Comparison of ENCODE assay signal across 15 cellular contexts in the genomic region with DNA sequence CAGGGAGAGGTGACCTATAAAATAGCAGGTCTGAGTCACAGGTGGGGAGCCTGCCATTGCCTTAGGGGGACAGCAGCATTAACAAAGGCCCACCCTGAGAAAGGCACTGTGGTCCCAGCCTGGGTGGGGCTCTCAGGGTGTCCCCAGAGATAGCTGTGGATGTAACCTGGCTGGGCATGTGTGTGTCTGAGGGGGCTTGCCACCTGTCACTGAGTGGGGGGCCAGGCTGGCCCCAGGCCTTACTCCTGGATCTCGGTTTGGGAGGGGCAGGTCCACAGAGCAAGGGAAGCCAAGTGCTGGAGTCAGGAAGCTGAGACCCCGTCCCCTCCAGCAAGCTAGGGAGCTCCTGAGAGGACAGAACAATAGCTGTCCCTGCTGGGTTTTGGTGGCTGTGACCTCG. TPM values are rescaled to one million over a fixed set of nuclear protein-coding genes. Genes with fewer than 3 reads are reported as not detected.
DNase-seq lines count a peak whose midpoint lies in the region; TF ChIP-seq lines count a peak whose summit lies in the region.
"Had no signal": no experiment of that assay in that cellular context is flagged by ENCODE, and none has a peak within 500 bp of the region (broad histone marks: within the 10 kb centered on the region; RNA-seq: fewer than 3 reads in every experiment).

No MANE protein-coding gene starts in this region.

- intact Hi-C loops in ascending aorta (cut with DNase I) = no loop called here

- no peak overlapping the region for H4K91ac ChIP-seq in H9 (ENCODE audit: insufficient read length, low read depth, low read length)
- H4K91ac ChIP-seq in neuronal stem cell (ENCODE audit: low read depth, low read length, poor library complexity) = no peak overlapping the region

- no peak overlapping the region for H3K56ac ChIP-seq in H9 (ENCODE audit: insufficient read length, low read depth, low read length)

- H3K4me3 Mint-ChIP-seq in H9 (no peak overlapping the region), brain (no peak overlapping the region)
- H3K4me3 Mint-ChIP-seq: activated naive CD4-positive, alpha-beta T cell treated with anti-CD3 and anti-CD28 coated beads for 36 hours; neural progenitor cell; stimulated activated naive CD8-positive, alpha-beta T cell treated with anti-CD3 and anti-CD28 coated beads, Interleukin-15, amount 100 ng/mL, for 72 hours; T-helper 17 cell had no signal

- no peak overlapping the region for H3T11ph ChIP-seq in H9 (ENCODE audit: low read length)

- H3K27ac Mint-ChIP-seq in H9 (peak overlapping the region; percentile 78 to 81 (median 81); a peak in 5 of 7 replicates), brain (peak overlapping the region in 3 of 5 experiments; percentile 76 to 94 (median 91))
- H3K27ac Mint-ChIP-seq: activated naive CD4-positive, alpha-beta T cell treated with anti-CD3 and anti-CD28 coated beads for 36 hours; neural progenitor cell; T-helper 17 cell had no signal

- H3K27me3 ChIP-seq in H9 (ENCODE audit: insufficient read depth, low read length) (no peaks in the 10 kb centered on the region), neuronal stem cell (ENCODE audit: control insufficient read depth in 3 of 3, insufficient read depth in 3 of 3, low read depth in 1 of 3, low read length in 3 of 3) (peaks cover 0 to 15% (median 0%) of the 10 kb centered on the region in 3 experiments), ascending aorta (no peaks in the 10 kb centered on the region)
- H3K27me3 ChIP-seq: gastroesophageal sphincter, hepatocyte, neural progenitor cell, tibial artery had no signal

- peaks cover 0 to 3% of the 10 kb centered on the region in 2 experiments; a peak in 1 of 5 replicates for H3K9me3 Mint-ChIP-seq in H9
- H3K9me3 Mint-ChIP-seq in brain = no peaks in the 10 kb centered on the region
- H3K9me3 Mint-ChIP-seq: activated naive CD4-positive, alpha-beta T cell treated with anti-CD3 and anti-CD28 coated beads for 36 hours; neural progenitor cell; stimulated activated naive CD8-positive, alpha-beta T cell treated with anti-CD3 and anti-CD28 coated beads, Interleukin-15, amount 100 ng/mL, for 72 hours had no signal

- H3K4me3 ChIP-seq in neuronal stem cell (ENCODE audit: low read length in 2 of 2) (no peak overlapping the region), ascending aorta (no peak overlapping the region)
- H3K4me3 ChIP-seq: BLaER1 treated with 17β-estradiol and CSF1 and Interleukin-3, amounts not matched to agents 10 nM and 100 nM; gastroesophageal sphincter; hepatocyte; neural progenitor cell; tibial artery had no signal

- H4K5ac ChIP-seq in H9 (ENCODE audit: insufficient read length, low read depth, low read length) = no peak overlapping the region

- no CpG with 5 or more reads among the region's 3 CpGs for WGBS in H9 (ENCODE audit: extremely low coverage, insufficient read length, low lambda C conversion rate)
- WGBS in neuronal stem cell (ENCODE audit: extremely low coverage in 2 of 2, insufficient read length in 2 of 2, insufficient replicate concordance in 1 of 2), 2 donors = no CpG with 5 or more reads among the region's 3 CpGs

- H2AFZ ChIP-seq in H9 (ENCODE audit: low read length) = no peak overlapping the region
- H2AFZ ChIP-seq in neuronal stem cell (ENCODE audit: low read length) = no peak overlapping the region
- H2AFZ ChIP-seq: hepatocyte, neural progenitor cell had no signal

- H3K36me3 ChIP-seq in neuronal stem cell (replicated peaks in 1 of 2; ENCODE audit: control insufficient read depth in 2 of 2, insufficient read depth in 2 of 2, low read length in 2 of 2) = no peaks in the 10 kb centered on the region
- H3K36me3 ChIP-seq in ascending aorta = no peaks in the 10 kb centered on the region
- H3K36me3 ChIP-seq: BLaER1 treated with 17β-estradiol and CSF1 and Interleukin-3, amounts not matched to agents 10 nM and 100 nM; gastroesophageal sphincter; neural progenitor cell; tibial artery had no signal

- H3K4me2 ChIP-seq in H9 (ENCODE audit: insufficient read depth, insufficient read length, low read length) (no peak overlapping the region), neuronal stem cell (ENCODE audit: insufficient read depth, low read length, poor library complexity, severe bottlenecking) (no peak overlapping the region)
- H3K4me2 ChIP-seq: hepatocyte, neural progenitor cell had no signal

- H2BK5ac ChIP-seq in H9 (ENCODE audit: insufficient read length, low read length) (no peak overlapping the region), neuronal stem cell (ENCODE audit: low read length) (no peak overlapping the region)

- no peaks in the 10 kb centered on the region for H3K79me2 ChIP-seq in H9 (ENCODE audit: insufficient read depth, low read length)

- peaks cover 8% of the 10 kb centered on the region; the same call in 1 of the 2 replicates for H3K4me1 ChIP-seq in H9 (ENCODE audit: insufficient read depth, low read length)
- peaks cover 4 to 12% of the 10 kb centered on the region in 2 donors for H3K4me1 ChIP-seq in neuronal stem cell (ENCODE audit: control insufficient read depth in 2 of 2, insufficient read depth in 1 of 2, low read depth in 1 of 2, low read length in 2 of 2)
- peaks cover 0 to 8% of the 10 kb centered on the region in 2 donors for H3K4me1 ChIP-seq in ascending aorta

- H3K79me1 ChIP-seq in H9 (ENCODE audit: insufficient read depth, low read depth, low read length, poor library complexity, severe bottlenecking) (no peaks in the 10 kb centered on the region), neuronal stem cell (ENCODE audit: low read depth, low read length) (no peaks in the 10 kb centered on the region)

- H3K27me3 Mint-ChIP-seq in H9 (ENCODE audit: low read depth) (no peaks in the 10 kb centered on the region; the same call in 1 of the 2 replicates), brain (peaks cover 3% of the 10 kb centered on the region)

- peak overlapping the region; percentile 14 for H3K14ac ChIP-seq in H9 (ENCODE audit: insufficient read depth, low read length)
- H3K14ac ChIP-seq in neuronal stem cell (ENCODE audit: low read length) = no peak overlapping the region

- H4K8ac ChIP-seq in H9 (replicated peaks; ENCODE audit: insufficient read length, low read depth, low read length) = no peak overlapping the region
- H4K8ac ChIP-seq in neuronal stem cell (ENCODE audit: low read depth, low read length) = no peak overlapping the region

- no peaks in the 10 kb centered on the region for H3K23me2 ChIP-seq in H9 (ENCODE audit: insufficient read length, low read depth, low read length, poor library complexity, severe bottlenecking)

- H2BK120ac ChIP-seq in H9 (ENCODE audit: low read depth, low read length, poor library complexity, severe bottlenecking) = no peak overlapping the region
- peak overlapping the region; percentile 90 for H2BK120ac ChIP-seq in neuronal stem cell (ENCODE audit: low read depth, low read length)

- in situ Hi-C loops in G401 (cut with HindIII; ENCODE audit: low sequenced_read_pairs) = no loop called here

- H3K18ac ChIP-seq in H9 (ENCODE audit: insufficient read length, low read depth, low read length) (peak overlapping the region; percentile 46), neuronal stem cell (ENCODE audit: low read length) (peak overlapping the region; percentile 89)

- H2BK15ac ChIP-seq in H9 (ENCODE audit: low read depth, low read length) = no peak overlapping the region
- peak overlapping the region; percentile 59 for H2BK15ac ChIP-seq in neuronal stem cell (ENCODE audit: low read length)

- H4K20me1 ChIP-seq in H9 (ENCODE audit: control insufficient read depth, insufficient read depth, insufficient read length) = no peaks in the 10 kb centered on the region

- DNase-seq in H9 = no peak
- no peak for DNase-seq in neuronal stem cell (ENCODE audit: low spot score)
- DNase-seq in ascending aorta (ENCODE audit: low spot score in 2 of 2) = no peak
- DNase-seq in G401 (ENCODE audit: low spot score) = no peak
- DNase-seq in activated T-cell treated with anti-CD3 and anti-CD28 coated beads, Interleukin-2, amount 50 U/mL, for 48 hours = no peak
- DNase-seq: T-helper 17 cell had no signal

- H3K4ac ChIP-seq in H9 (ENCODE audit: low read depth, low read length) (no peak overlapping the region), neuronal stem cell (ENCODE audit: low read length) (no peak overlapping the region)

- no peak overlapping the region for H2BK20ac ChIP-seq in H9 (ENCODE audit: low read depth, low read length, poor library complexity, severe bottlenecking)

- H3K9ac ChIP-seq in H9 (ENCODE audit: extremely low read depth, insufficient read length, low read length) (no peak overlapping the region), neuronal stem cell (ENCODE audit: low read depth, low read length, poor library complexity) (peak overlapping the region; percentile 15)
- H3K9ac ChIP-seq: neural progenitor cell had no signal

- H3K23ac ChIP-seq in H9 (ENCODE audit: insufficient read length, low read depth, low read length) = no peak overlapping the region
- no peak overlapping the region for H3K23ac ChIP-seq in neuronal stem cell (ENCODE audit: low read depth, low read length, poor library complexity)

- H3K36me3 Mint-ChIP-seq in H9 (ENCODE audit: insufficient read depth in 1 of 3, low read depth in 3 of 3) = no peaks in the 10 kb centered on the region; a peak in 1 of 7 replicates
- no peaks in the 10 kb centered on the region for H3K36me3 Mint-ChIP-seq in brain
- H3K36me3 Mint-ChIP-seq: neural progenitor cell had no signal

- TF ChIP-seq CTCF in C4-2B (conservative IDR thresholded peaks at IDR 0.05) (peak; percentile 3; the same call in 1 of the 2 replicates), H9 (conservative IDR thresholded peaks at IDR 0.05) (no peak), brain (conservative IDR thresholded peaks at IDR 0.05) (no peak), ascending aorta (IDR thresholded peaks at IDR 0.05) (no peak)

- no peak overlapping the region for H2BK12ac ChIP-seq in H9 (ENCODE audit: insufficient read length, low read depth, low read length)
- H2BK12ac ChIP-seq in neuronal stem cell (ENCODE audit: low read length) = no peak overlapping the region

- H3K4me1 Mint-ChIP-seq in H9 = peaks cover 58 to 64% of the 10 kb centered on the region in 2 experiments
- H3K4me1 Mint-ChIP-seq in brain = peaks cover 64% of the 10 kb centered on the region
- H3K4me1 Mint-ChIP-seq: stimulated activated naive CD8-positive, alpha-beta T cell treated with anti-CD3 and anti-CD28 coated beads, Interleukin-15, amount 100 ng/mL, for 72 hours had no signal

- H2AK5ac ChIP-seq in H9 (ENCODE audit: insufficient read length, low read length) (no peak overlapping the region), neuronal stem cell (ENCODE audit: low read depth, low read length) (peak overlapping the region; percentile 91)

- H3K9me3 ChIP-seq in H9 (ENCODE audit: control insufficient read depth, low read depth, low read length) (no peaks in the 10 kb centered on the region), neuronal stem cell (replicated peaks in 1 of 2; ENCODE audit: control insufficient read depth in 2 of 2, insufficient read depth in 1 of 2, low read depth in 1 of 2, low read length in 2 of 2) (no peaks in the 10 kb centered on the region), ascending aorta (no peaks in the 10 kb centered on the region)
- H3K9me3 ChIP-seq: BLaER1 treated with 17β-estradiol and CSF1 and Interleukin-3, amounts not matched to agents 10 nM and 100 nM; gastroesophageal sphincter; tibial artery had no signal

- H3K27ac ChIP-seq in C4-2B (no peak overlapping the region), H9 (ENCODE audit: insufficient read length, low read depth, low read length) (no peak overlapping the region), neuronal stem cell (replicated peaks; ENCODE audit: low read length) (no peak overlapping the region), ascending aorta (no peak overlapping the region)
- H3K27ac ChIP-seq: gastroesophageal sphincter, hepatocyte, neural progenitor cell, tibial artery had no signal

RNA-seq across cellular contexts. Expression of a gene that starts 48.2 kb away (rescaled TPM):
- total RNA-seq in H9 (2021) = 9.2 and 10.2 TPM in 2 replicates
- polyA plus RNA-seq in brain (ENCODE audit: insufficient read depth, low read depth, low replicate concordance) = 7.7 TPM
- polyA plus RNA-seq in neuronal stem cell (2013, experiment 1 of 2) = 5.2 TPM
- polyA plus RNA-seq in neuronal stem cell (2013, experiment 2 of 2) = 5.5 TPM
- 0.64 TPM for total RNA-seq in ascending aorta
- 3.3 and 3.4 TPM in 2 replicates for total RNA-seq in G401 (2014; rRNA removed; shearing (Covaris generic))

RNA-seq across cellular contexts. Expression of a gene that starts 58.5 kb away (rescaled TPM):
- total RNA-seq in H9 (2021) (28.4 and 29.7 TPM in 2 replicates), ascending aorta (42.4 TPM)
- polyA plus RNA-seq in brain (ENCODE audit: insufficient read depth, low read depth, low replicate concordance) = 31.8 TPM
- polyA plus RNA-seq in neuronal stem cell (2013, experiment 1 of 2) = 2.8 TPM
- 2.8 TPM for polyA plus RNA-seq in neuronal stem cell (2013, experiment 2 of 2)
- total RNA-seq in G401 (2014; rRNA removed; shearing (Covaris generic)) = 12.9 and 14.4 TPM in 2 replicates
- total RNA-seq: T-helper 17 cell had no signal
